ENCODE assay signal across 1 cellular context in the genomic region with DNA sequence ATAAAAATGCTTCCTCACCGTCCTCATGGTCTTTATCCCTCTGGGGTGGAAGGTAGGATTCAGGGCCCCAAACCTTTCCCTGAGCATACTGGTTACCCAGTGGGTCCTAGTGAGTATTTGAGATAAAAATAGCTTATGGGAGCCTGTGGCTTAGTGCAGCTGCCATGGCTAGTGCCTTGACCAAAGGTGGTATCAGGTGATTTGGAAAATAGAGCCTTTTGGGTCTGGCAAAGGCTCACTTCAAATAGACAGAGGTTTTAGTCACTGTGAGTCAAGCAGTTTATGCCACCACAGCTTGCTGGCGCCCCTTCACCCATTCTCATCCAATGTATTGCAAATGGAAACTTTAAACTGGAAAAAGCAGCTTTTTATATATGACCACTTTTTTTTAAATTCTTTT.
TF ChIP-seq lines count a peak whose summit lies in the region.

No MANE protein-coding gene starts in this region.

TF ChIP-seq in K562, 482 proteins besides CTCF, POLR2A, EP300 and RAD21 (continued from another document):
- TF ChIP-seq RBM15 (IDR thresholded peaks at IDR 0.05; ENCODE audit: insufficient read depth, low read length) (no peak), DDX20 (tag; IDR thresholded peaks at IDR 0.05; ENCODE audit: low read depth) (no peak), TAF15 (IDR thresholded peaks at IDR 0.05; ENCODE audit: low read depth, low read length) (no peak), SRSF9 (IDR thresholded peaks at IDR 0.05; ENCODE audit: borderline replicate concordance, low read depth, low read length) (no peak)
- TF ChIP-seq, protein P1, sequence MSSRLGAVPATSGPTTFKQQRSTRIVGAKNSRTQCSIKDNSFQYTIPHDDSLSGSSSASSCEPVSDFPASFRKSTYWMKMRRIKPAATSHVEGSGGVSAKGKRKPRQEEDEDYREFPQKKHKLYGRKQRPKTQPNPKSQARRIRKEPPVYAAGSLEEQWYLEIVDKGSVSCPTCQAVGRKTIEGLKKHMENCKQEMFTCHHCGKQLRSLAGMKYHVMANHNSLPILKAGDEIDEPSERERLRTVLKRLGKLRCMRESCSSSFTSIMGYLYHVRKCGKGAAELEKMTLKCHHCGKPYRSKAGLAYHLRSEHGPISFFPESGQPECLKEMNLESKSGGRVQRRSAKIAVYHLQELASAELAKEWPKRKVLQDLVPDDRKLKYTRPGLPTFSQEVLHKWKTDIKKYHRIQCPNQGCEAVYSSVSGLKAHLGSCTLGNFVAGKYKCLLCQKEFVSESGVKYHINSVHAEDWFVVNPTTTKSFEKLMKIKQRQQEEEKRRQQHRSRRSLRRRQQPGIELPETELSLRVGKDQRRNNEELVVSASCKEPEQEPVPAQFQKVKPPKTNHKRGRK (tag; IDR thresholded peaks at IDR 0.05): no peak
- TF ChIP-seq, protein P2, sequence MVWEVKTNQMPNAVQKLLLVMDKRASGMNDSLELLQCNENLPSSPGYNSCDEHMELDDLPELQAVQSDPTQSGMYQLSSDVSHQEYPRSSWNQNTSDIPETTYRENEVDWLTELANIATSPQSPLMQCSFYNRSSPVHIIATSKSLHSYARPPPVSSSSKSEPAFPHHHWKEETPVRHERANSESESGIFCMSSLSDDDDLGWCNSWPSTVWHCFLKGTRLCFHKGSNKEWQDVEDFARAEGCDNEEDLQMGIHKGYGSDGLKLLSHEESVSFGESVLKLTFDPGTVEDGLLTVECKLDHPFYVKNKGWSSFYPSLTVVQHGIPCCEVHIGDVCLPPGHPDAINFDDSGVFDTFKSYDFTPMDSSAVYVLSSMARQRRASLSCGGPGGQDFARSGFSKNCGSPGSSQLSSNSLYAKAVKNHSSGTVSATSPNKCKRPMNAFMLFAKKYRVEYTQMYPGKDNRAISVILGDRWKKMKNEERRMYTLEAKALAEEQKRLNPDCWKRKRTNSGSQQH (CRISPR knock-in tag; IDR thresholded peaks at IDR 0.05): no peak
- TF ChIP-seq, protein P3, sequence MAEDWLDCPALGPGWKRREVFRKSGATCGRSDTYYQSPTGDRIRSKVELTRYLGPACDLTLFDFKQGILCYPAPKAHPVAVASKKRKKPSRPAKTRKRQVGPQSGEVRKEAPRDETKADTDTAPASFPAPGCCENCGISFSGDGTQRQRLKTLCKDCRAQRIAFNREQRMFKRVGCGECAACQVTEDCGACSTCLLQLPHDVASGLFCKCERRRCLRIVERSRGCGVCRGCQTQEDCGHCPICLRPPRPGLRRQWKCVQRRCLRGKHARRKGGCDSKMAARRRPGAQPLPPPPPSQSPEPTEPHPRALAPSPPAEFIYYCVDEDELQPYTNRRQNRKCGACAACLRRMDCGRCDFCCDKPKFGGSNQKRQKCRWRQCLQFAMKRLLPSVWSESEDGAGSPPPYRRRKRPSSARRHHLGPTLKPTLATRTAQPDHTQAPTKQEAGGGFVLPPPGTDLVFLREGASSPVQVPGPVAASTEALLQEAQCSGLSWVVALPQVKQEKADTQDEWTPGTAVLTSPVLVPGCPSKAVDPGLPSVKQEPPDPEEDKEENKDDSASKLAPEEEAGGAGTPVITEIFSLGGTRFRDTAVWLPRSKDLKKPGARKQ (CRISPR knock-in tag; IDR thresholded peaks at IDR 0.05): no peak
